18 cellular contexts compared by ENCODE assay signal in the genomic region with DNA sequence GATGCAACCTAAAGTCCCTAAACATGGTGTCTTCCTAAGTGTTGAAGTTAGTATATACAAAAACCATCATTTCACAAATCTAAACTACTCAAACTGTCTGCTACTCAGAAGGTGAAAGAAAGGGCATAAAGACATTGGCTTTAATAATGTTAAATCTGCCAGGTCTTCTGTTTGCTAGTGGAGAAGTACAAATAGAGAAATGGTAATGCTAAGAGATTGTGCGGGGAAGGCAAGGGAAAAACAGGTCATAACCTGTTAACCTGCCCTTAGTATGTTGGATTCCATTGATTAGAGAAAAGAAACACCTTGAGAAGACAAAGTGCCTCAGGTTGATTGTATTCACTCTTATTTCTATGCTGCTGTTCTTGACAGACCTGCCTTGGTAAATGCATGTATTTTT.
DNase-seq lines count a peak whose midpoint lies in the region; ATAC-seq and TF ChIP-seq lines count a peak whose summit lies in the region.
"Had no signal": no experiment of that assay in that cellular context is flagged by ENCODE, and none has a peak within 500 bp of the region (broad histone marks: within the 10 kb centered on the region; RNA-seq: fewer than 3 reads in every experiment).

No MANE protein-coding gene starts in this region.

- in situ Hi-C loops in GM13976 (cut with MboI; ENCODE audit: low sequenced_read_pairs, unreplicated experiment) = no loop called here

- no peak overlapping the region for H3K9ac ChIP-seq in smooth muscle cell (ENCODE audit: low read depth)

- peaks cover 91% of the 10 kb centered on the region for H3K4me1 Mint-ChIP-seq in HFFc6 (ENCODE audit: low read depth)
- peaks cover 89% of the 10 kb centered on the region for H3K4me1 Mint-ChIP-seq in chondrocyte (ENCODE audit: low read depth)

- H3K27ac Mint-ChIP-seq in HFFc6 = peak overlapping the region; percentile 31
- H3K27ac Mint-ChIP-seq in chondrocyte (ENCODE audit: unreplicated experiment) = peak overlapping the region; percentile 32
- H3K27ac Mint-ChIP-seq: CD4-positive, alpha-beta memory T cell; GM23338; H9 had no signal

- H3K4me1 ChIP-seq in smooth muscle cell (ENCODE audit: low read depth) = peaks cover 17% of the 10 kb centered on the region

- H3K27me3 Mint-ChIP-seq in HFFc6 (ENCODE audit: insufficient read depth) = peaks cover 19% of the 10 kb centered on the region
- H3K27me3 Mint-ChIP-seq in chondrocyte (ENCODE audit: low read depth) = no peaks in the 10 kb centered on the region

- H3K36me3 ChIP-seq in smooth muscle cell (ENCODE audit: low read depth) = no peaks in the 10 kb centered on the region

- H3K9me3 ChIP-seq in smooth muscle cell (replicated peaks; ENCODE audit: low read depth) = no peaks in the 10 kb centered on the region

- H3K4me3 Mint-ChIP-seq in HFFc6 (peak overlapping the region; percentile 2; the same call in 1 of the 2 replicates), chondrocyte (ENCODE audit: unreplicated experiment) (no peak overlapping the region)
- H3K4me3 Mint-ChIP-seq: CD4-positive, alpha-beta memory T cell; GM23338; H9 had no signal

- H3K27ac ChIP-seq in smooth muscle cell (ENCODE audit: low read depth) = peak overlapping the region; percentile 40

- no peak overlapping the region for H3K4me3 ChIP-seq in smooth muscle cell
- H3K4me3 ChIP-seq: GM23338 had no signal

- H3F3A ChIP-seq in smooth muscle cell (ENCODE audit: low read depth) = peaks cover 55% of the 10 kb centered on the region

- no peak overlapping the region for H2AFZ ChIP-seq in smooth muscle cell (ENCODE audit: low read depth)
- H2AFZ ChIP-seq: GM23338 had no signal

- peaks cover 98% of the 10 kb centered on the region for H4K20me1 ChIP-seq in smooth muscle cell (ENCODE audit: low read depth)

- H3K36me3 Mint-ChIP-seq in HFFc6 (ENCODE audit: low read depth) (peaks cover 73% of the 10 kb centered on the region), chondrocyte (ENCODE audit: low read depth) (peaks cover 43% of the 10 kb centered on the region)

- peaks cover 97% of the 10 kb centered on the region for H3K79me2 ChIP-seq in smooth muscle cell (ENCODE audit: low read depth)

- ATAC-seq in left lobe of liver (peak; percentile 69), GM19328 (IDR thresholded peaks at IDR 0.05; ENCODE audit: unreplicated experiment) (no peak)
- ATAC-seq: GM23338, HCT116 had no signal

- TF ChIP-seq CTCF in HFFc6 (IDR thresholded peaks at IDR 0.05) = no peak
- TF ChIP-seq CTCF in chondrocyte (IDR thresholded peaks at IDR 0.05) = no peak
- no peak for TF ChIP-seq CTCF in smooth muscle cell (IDR thresholded peaks at IDR 0.05; ENCODE audit: borderline replicate concordance, insufficient read depth, poor library complexity, severe bottlenecking)
- no peak for TF ChIP-seq CTCF in GM13976 (IDR thresholded peaks at IDR 0.05; ENCODE audit: borderline replicate concordance, control extremely low read depth, extremely low read depth, insufficient read depth, missing control alignments)

- no peak overlapping the region for H3K4me2 ChIP-seq in smooth muscle cell
- H3K4me2 ChIP-seq: GM23338 had no signal

- no peaks in the 10 kb centered on the region for H3K27me3 ChIP-seq in smooth muscle cell (ENCODE audit: low read depth)

- DNase-seq in HFFc6 (no peak), chondrocyte (ENCODE audit: low spot score) (no peak), left lobe of liver (ENCODE audit: low spot score) (no peak), smooth muscle cell (lab: John Stamatoyannopoulos, UW; ENCODE audit: unreplicated experiment) (no peak), GM13976 (ENCODE audit: low spot score) (no peak), NCI-H2196 (lab: John Stamatoyannopoulos, UW; ENCODE audit: unreplicated experiment) (no peak)
- no peak for DNase-seq in activated CD4-positive, CD25-positive, alpha-beta regulatory T cell (lab: John Stamatoyannopoulos, UW)
- DNase-seq: C1 segment of cervical spinal cord; Calu3; CD4-positive, alpha-beta memory T cell; COR-L47; DMS53; DMS79 treated with DMSO at 0.1 percent for 48 hours; GF-D8; H9 had no signal

- WGBS in smooth muscle cell (ENCODE audit: low lambda C conversion rate) = 95% methylated on average over 1 of the region's 1 CpG

- H3K9me3 Mint-ChIP-seq in HFFc6 = no peaks in the 10 kb centered on the region; the same call in 1 of the 2 replicates
- no peaks in the 10 kb centered on the region for H3K9me3 Mint-ChIP-seq in chondrocyte (ENCODE audit: low read depth)
- H3K9me3 Mint-ChIP-seq: GM23338, H9 had no signal
